In the genomic region with DNA sequence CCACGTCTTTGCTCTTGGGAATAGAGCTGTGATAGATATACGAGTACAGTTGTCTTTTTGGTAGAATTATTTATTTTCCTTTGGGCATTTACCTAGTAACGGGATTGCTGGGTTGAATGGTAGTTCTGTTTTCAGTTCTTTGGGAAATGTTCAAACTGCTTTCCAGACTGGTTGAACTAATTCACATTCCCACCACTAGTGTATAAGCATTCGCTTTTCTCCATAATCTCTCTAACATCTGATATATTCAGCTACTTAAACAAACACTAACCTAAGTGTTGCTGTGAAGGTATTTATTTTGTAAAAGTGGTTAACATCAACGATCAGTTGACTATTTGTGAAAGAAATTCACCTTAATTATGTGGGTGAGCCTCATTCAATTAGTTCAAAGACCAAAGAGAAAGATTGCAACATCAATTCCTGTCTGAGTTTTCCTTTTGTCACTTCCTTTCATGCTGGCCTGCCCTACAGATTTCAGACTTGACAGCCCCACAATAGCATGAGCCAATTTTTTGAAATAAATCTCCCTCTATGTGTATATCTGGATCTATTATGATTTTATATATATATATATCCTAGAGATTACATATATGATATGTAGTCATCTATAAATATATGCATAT, we compare ENCODE assay signal across 19 cellular contexts. TPM values are rescaled to one million over a fixed set of nuclear protein-coding genes. Genes with fewer than 3 reads are reported as not detected.
DNase-seq lines count a peak whose midpoint lies in the region; ATAC-seq and TF ChIP-seq lines count a peak whose summit lies in the region.
"Had no signal": no experiment of that assay in that cellular context is flagged by ENCODE, and none has a peak within 500 bp of the region (broad histone marks: within the 10 kb centered on the region; RNA-seq: fewer than 3 reads in every experiment).

No MANE protein-coding gene starts in this region.

- H3K4me3 ChIP-seq in DND-41 (ENCODE audit: low read depth in 1 of 2, low read length in 2 of 2) (no peak overlapping the region), A673 (ENCODE audit: low read depth, low read length, poor library complexity, severe bottlenecking) (no peak overlapping the region)
- H3K4me3 ChIP-seq: MG63, SJSA1, skin epidermis, uterus had no signal

- H3K4me1 Mint-ChIP-seq in activated T-helper 1 cell treated with anti-CD3 and anti-CD28 coated beads, Interleukin-12 subunit alpha, Interleukin-12 subunit beta, Interleukin-2, Interleukin-4 antibody, amounts not matched to agents 30 ng/mL and 10 ng/mL and 1 ng/mL, durations not matched to agents 14 hours and 24 hours and 36 hours (ENCODE audit: low read depth) = peaks cover 45% of the 10 kb centered on the region

- no peaks in the 10 kb centered on the region for H4K20me1 ChIP-seq in DND-41 (ENCODE audit: insufficient read depth, low read length)

- no peak overlapping the region for H2AFZ ChIP-seq in DND-41 (ENCODE audit: low read depth, low read length)

- CTCF ChIA-PET in A673 (lab: Charles Lee) = no interaction called here

- H3K79me2 ChIP-seq in DND-41 (ENCODE audit: insufficient read depth, low read length) = no peaks in the 10 kb centered on the region

- BruUV-seq in A673 (replicated peaks; lab: Mats Ljungman, UMichigan) = no TSS peak

- no peaks in the 10 kb centered on the region for H3K36me3 ChIP-seq in DND-41 (ENCODE audit: insufficient read depth, low read length)
- H3K36me3 ChIP-seq in A673 (ENCODE audit: insufficient read depth, low read length, poor library complexity, severe bottlenecking) = no peaks in the 10 kb centered on the region
- H3K36me3 ChIP-seq: BE2C, MG63, neutrophil, SJSA1, uterus had no signal

- no peaks in the 10 kb centered on the region for H3K9me3 ChIP-seq in DND-41 (ENCODE audit: insufficient read depth, low read length, severe bottlenecking)
- no peaks in the 10 kb centered on the region for H3K9me3 ChIP-seq in A673 (ENCODE audit: low read depth, low read length, poor library complexity, severe bottlenecking)
- H3K9me3 ChIP-seq: BE2C, MG63, neutrophil, SJSA1, uterus had no signal

- POLR2A ChIA-PET in A673 (lab: Charles Lee; ENCODE audit: low non-redundant PET) = no interaction called here

- peaks cover 15% of the 10 kb centered on the region for H3K4me1 ChIP-seq in DND-41 (ENCODE audit: insufficient read depth, low read length)
- no peaks in the 10 kb centered on the region for H3K4me1 ChIP-seq in A673 (ENCODE audit: insufficient read depth, low read length, poor library complexity, severe bottlenecking)
- H3K4me1 ChIP-seq: BE2C, uterus had no signal

- intact Hi-C loops in activated T-helper 1 cell treated with anti-CD3 and anti-CD28 coated beads, Interleukin-12 subunit alpha, Interleukin-12 subunit beta, Interleukin-2, Interleukin-4 antibody, amounts not matched to agents 30 ng/mL and 10 ng/mL and 1 ng/mL, durations not matched to agents 14 hours and 24 hours and 36 hours (cut with micrococcal nuclease) = no loop called here
- intact Hi-C loops in A673 (cut with micrococcal nuclease; ENCODE audit: unreplicated experiment) = no loop called here

- peak overlapping the region; percentile 30 for H3K27ac Mint-ChIP-seq in activated T-helper 1 cell treated with anti-CD3 and anti-CD28 coated beads, Interleukin-12 subunit alpha, Interleukin-12 subunit beta, Interleukin-2, Interleukin-4 antibody, amounts not matched to agents 30 ng/mL and 10 ng/mL and 1 ng/mL, durations not matched to agents 14 hours and 24 hours and 36 hours
- H3K27ac Mint-ChIP-seq: activated naive CD4-positive, alpha-beta T cell treated with anti-CD3 and anti-CD28 coated beads for 36 hours had no signal

- H3K4me2 ChIP-seq in DND-41 (ENCODE audit: insufficient read depth, low read length) = no peak overlapping the region

- peak; percentile 62; the same call in 2 of the 3 replicates for ATAC-seq in DND-41 (ENCODE audit: insufficient read depth, low read depth)

- H3K27me3 Mint-ChIP-seq in activated T-helper 1 cell treated with anti-CD3 and anti-CD28 coated beads, Interleukin-12 subunit alpha, Interleukin-12 subunit beta, Interleukin-2, Interleukin-4 antibody, amounts not matched to agents 30 ng/mL and 10 ng/mL and 1 ng/mL, durations not matched to agents 14 hours and 24 hours and 36 hours (ENCODE audit: insufficient read depth) = no peaks in the 10 kb centered on the region

- no peaks in the 10 kb centered on the region for H3K27me3 ChIP-seq in DND-41 (ENCODE audit: insufficient read depth, low read length, poor library complexity)
- no peaks in the 10 kb centered on the region for H3K27me3 ChIP-seq in A673 (replicated peaks; ENCODE audit: insufficient read depth, low read depth, low read length, poor library complexity)
- H3K27me3 ChIP-seq: BE2C, MG63, neutrophil, SJSA1, uterus had no signal

- no peak overlapping the region for H3K27ac ChIP-seq in DND-41 (ENCODE audit: low read length)
- H3K27ac ChIP-seq in A673 (ENCODE audit: low read depth, low read length, poor library complexity, severe bottlenecking) = no peak overlapping the region
- H3K27ac ChIP-seq: neutrophil, SJSA1, skin epidermis, uterus had no signal

- no peak overlapping the region for H3K9ac ChIP-seq in DND-41 (ENCODE audit: low read depth, low read length)

- no peaks in the 10 kb centered on the region for H3K9me3 Mint-ChIP-seq in activated T-helper 1 cell treated with anti-CD3 and anti-CD28 coated beads, Interleukin-12 subunit alpha, Interleukin-12 subunit beta, Interleukin-2, Interleukin-4 antibody, amounts not matched to agents 30 ng/mL and 10 ng/mL and 1 ng/mL, durations not matched to agents 14 hours and 24 hours and 36 hours
- H3K9me3 Mint-ChIP-seq: activated naive CD4-positive, alpha-beta T cell treated with anti-CD3 and anti-CD28 coated beads for 36 hours had no signal

- no peak for DNase-seq in DND-41
- peak; percentile 42 for DNase-seq in MV-4-11 (lab: John Stamatoyannopoulos, UW)
- DNase-seq in activated T-helper 1 cell treated with anti-CD3 and anti-CD28 coated beads, Interleukin-12 subunit alpha, Interleukin-12 subunit beta, Interleukin-2, Interleukin-4 antibody, amounts not matched to agents 30 ng/mL and 10 ng/mL and 1 ng/mL, durations not matched to agents 14 hours and 24 hours and 36 hours (ENCODE audit: low spot score) = no peak
- DNase-seq in iris pigment epithelial cell (ENCODE audit: low read depth) = peak; percentile 24
- no peak for DNase-seq in COR-L47 (lab: John Stamatoyannopoulos, UW)
- no peak for DNase-seq in anterior cingulate cortex (lab: John Stamatoyannopoulos, UW)
- DNase-seq in midbrain (lab: John Stamatoyannopoulos, UW) = no peak
- DNase-seq in A673 (ENCODE audit: low spot score) = no peak
- DNase-seq: activated CD8-positive, alpha-beta memory T cell treated with anti-CD3 and anti-CD28 coated beads, Interleukin-2, amount 50 U/mL, for 48 hours; activated naive CD4-positive, alpha-beta T cell treated with anti-CD3 and anti-CD28 coated beads for 36 hours; BE2C; effector memory CD4-positive, alpha-beta T cell; mesendoderm; MG63; stimulated activated naive CD4-positive, alpha-beta T cell treated with Interleukin-2 at 50 U/mL for 16 hours; uterus had no signal

- TF ChIP-seq CTCF in DND-41 (IDR thresholded peaks at IDR 0.05; ENCODE audit: borderline replicate concordance, extremely low read depth, low read length, poor library complexity, severe bottlenecking) (no peak), A673 (conservative IDR thresholded peaks at IDR 0.05; ENCODE audit: low read depth, low read length) (no peak)

- H3K4me3 Mint-ChIP-seq in activated T-helper 1 cell treated with anti-CD3 and anti-CD28 coated beads, Interleukin-12 subunit alpha, Interleukin-12 subunit beta, Interleukin-2, Interleukin-4 antibody, amounts not matched to agents 30 ng/mL and 10 ng/mL and 1 ng/mL, durations not matched to agents 14 hours and 24 hours and 36 hours = no peak overlapping the region
- H3K4me3 Mint-ChIP-seq: activated naive CD4-positive, alpha-beta T cell treated with anti-CD3 and anti-CD28 coated beads for 36 hours had no signal

- peaks cover 8% of the 10 kb centered on the region for H3K36me3 Mint-ChIP-seq in activated T-helper 1 cell treated with anti-CD3 and anti-CD28 coated beads, Interleukin-12 subunit alpha, Interleukin-12 subunit beta, Interleukin-2, Interleukin-4 antibody, amounts not matched to agents 30 ng/mL and 10 ng/mL and 1 ng/mL, durations not matched to agents 14 hours and 24 hours and 36 hours (ENCODE audit: low read depth)

RNA-seq across cellular contexts. Expression of gene DUSP10, which starts 26.7 kb away (rescaled TPM):
- 19.2 and 19.4 TPM in 2 replicates for total RNA-seq in activated T-helper 1 cell treated with anti-CD3 and anti-CD28 coated beads, Interleukin-12 subunit alpha, Interleukin-12 subunit beta, Interleukin-2, Interleukin-4 antibody, amounts not matched to agents 30 ng/mL and 10 ng/mL and 1 ng/mL, durations not matched to agents 14 hours and 24 hours and 36 hours
- total RNA-seq in A673 (2021) = 0.17 TPM in 1 of 2 replicates, not detected in the other

Comparison
In these comparisons a context has a peak if more than half of its experiments do, and no peak if none do; other contexts are left out.
1. DNase-seq: peak in MV-4-11 (single experiment) and iris pigment epithelial cell (single experiment); none in DND-41 (single experiment), activated T-helper 1 cell treated with anti-CD3 and anti-CD28 coated beads, Interleukin-12 subunit alpha, Interleukin-12 subunit beta, Interleukin-2, Interleukin-4 antibody, amounts not matched to agents 30 ng/mL and 10 ng/mL and 1 ng/mL, durations not matched to agents 14 hours and 24 hours and 36 hours (single experiment), COR-L47 (single experiment), anterior cingulate cortex (0 of 58), midbrain (single experiment) and A673 (single experiment).
2. RNA of gene DUSP10, which starts 26.7 kb away (total RNA-seq): 19.2 to 19.4 TPM in activated T-helper 1 cell treated with anti-CD3 and anti-CD28 coated beads, Interleukin-12 subunit alpha, Interleukin-12 subunit beta, Interleukin-2, Interleukin-4 antibody, amounts not matched to agents 30 ng/mL and 10 ng/mL and 1 ng/mL, durations not matched to agents 14 hours and 24 hours and 36 hours; 0.17 TPM in A673; every median in the first group is over 10 times any median in the second.